Comparison of ENCODE assay signal across 9 cellular contexts in genomic region chr4:1854752-1855151, GRCh38. TPM values are rescaled to one million over a fixed set of nuclear protein-coding genes. Genes with fewer than 3 reads are reported as not detected.
A peak's percentile ranks its signal among the peaks of the same experiment; 100 is the strongest.
DNase-seq lines count a peak whose midpoint lies in the region; ATAC-seq and TF ChIP-seq lines count a peak whose summit lies in the region.
"Had no signal": no experiment of that assay in that cellular context is flagged by ENCODE, and none has a peak within 500 bp of the region (broad histone marks: within the 10 kb centered on the region; RNA-seq: fewer than 3 reads in every experiment).

No MANE protein-coding gene starts in this region.

- H3K4me3 Mint-ChIP-seq in GM23338 = peak overlapping the region; percentile 74
- peak overlapping the region; percentile 75 to 85 (median 84) for H3K4me3 Mint-ChIP-seq in T-cell

- no peak for TF ChIP-seq CTCF in GM23338 (conservative IDR thresholded peaks at IDR 0.05; ENCODE audit: low read depth in 2 of 2)
- TF ChIP-seq CTCF in fibroblast of the aortic adventitia (IDR thresholded peaks at IDR 0.05; ENCODE audit: insufficient read depth, low read length) = no peak

- H3K9me3 Mint-ChIP-seq in GM23338 (no peaks in the 10 kb centered on the region; the same call in 1 of the 3 replicates), T-cell (no peaks in the 10 kb centered on the region)

- peak overlapping the region; percentile 93 for H3K4me3 ChIP-seq in GM23338
- H3K4me3 ChIP-seq in fibroblast of the aortic adventitia (ENCODE audit: low read depth, low read length) = peak overlapping the region; percentile 92
- peak overlapping the region; percentile 87 for H3K4me3 ChIP-seq in skeletal muscle satellite cell (ENCODE audit: low read length)

- POLR2A ChIA-PET in T-cell (lab: Charles Lee) = no interaction called here

- H3K9me3 ChIP-seq in skeletal muscle satellite cell (replicated peaks; ENCODE audit: low read length) = no peaks in the 10 kb centered on the region

- ATAC-seq in GM23338 (no peak), T-cell (replicated peaks in 1 of 4) (no peak), GM18502 (IDR thresholded peaks at IDR 0.05; ENCODE audit: poor library complexity, unreplicated experiment) (no peak)

- H3K27ac Mint-ChIP-seq in GM23338 (no peak overlapping the region), T-cell (no peak overlapping the region)

- peak overlapping the region; percentile 95 for H3K9ac ChIP-seq in skeletal muscle satellite cell (ENCODE audit: low read depth, low read length)

- H3K4me2 ChIP-seq in GM23338 (peak overlapping the region; percentile 93), skeletal muscle satellite cell (ENCODE audit: low read length) (peak overlapping the region; percentile 100)

- peaks cover 22% of the 10 kb centered on the region for H3K4me1 Mint-ChIP-seq in GM23338
- H3K4me1 Mint-ChIP-seq in T-cell = peaks cover 38 to 51% (median 44%) of the 10 kb centered on the region in 3 donors

- CTCF ChIA-PET in T-cell (lab: Charles Lee) = no interaction called here

- H3K27me3 ChIP-seq in GM23338 (ENCODE audit: insufficient read depth) (peaks cover 43% of the 10 kb centered on the region), skeletal muscle satellite cell (ENCODE audit: control insufficient read depth, insufficient read depth, low read length) (no peaks in the 10 kb centered on the region)

- peaks cover 40% of the 10 kb centered on the region for H3K79me2 ChIP-seq in GM23338 (replicated peaks; ENCODE audit: insufficient read depth)

- DNase-seq in GM23338 (ENCODE audit: low spot score) = no peak
- DNase-seq in T-cell = no peak
- no peak for DNase-seq in fibroblast of the aortic adventitia (ENCODE audit: low read depth)
- DNase-seq in kidney tubule cell (ENCODE audit: low spot score) = no peak
- DNase-seq in H4 (ENCODE audit: low spot score) = no peak
- no peak for DNase-seq in NCI-H1105 (lab: John Stamatoyannopoulos, UW)
- DNase-seq: cortex of kidney had no signal

- peaks cover 8% of the 10 kb centered on the region; the same call in 1 of the 2 replicates for H3F3A ChIP-seq in GM23338 (replicated peaks; ENCODE audit: low read depth)

- no peak overlapping the region for H3K27ac ChIP-seq in GM23338 (ENCODE audit: low read depth)

- peaks cover 7% of the 10 kb centered on the region; the same call in 1 of the 2 replicates for H3K4me1 ChIP-seq in GM23338 (ENCODE audit: insufficient read depth)
- H3K4me1 ChIP-seq in skeletal muscle satellite cell (ENCODE audit: control insufficient read depth, insufficient read depth, low read length) = peaks cover 25% of the 10 kb centered on the region

- peaks cover 47% of the 10 kb centered on the region for H4K20me1 ChIP-seq in GM23338 (replicated peaks; ENCODE audit: insufficient read depth)

- H2AFZ ChIP-seq in GM23338 = no peak overlapping the region

- H3K36me3 Mint-ChIP-seq in GM23338 (ENCODE audit: low read depth) (peaks cover 5% of the 10 kb centered on the region; the same call in 2 of the 3 replicates), T-cell (no peaks in the 10 kb centered on the region)

- H3K27me3 Mint-ChIP-seq in GM23338 (ENCODE audit: insufficient read depth, low read depth, poor library complexity) (peaks cover 45% of the 10 kb centered on the region), T-cell (no peaks in the 10 kb centered on the region)

- H3K36me3 ChIP-seq in GM23338 (ENCODE audit: insufficient read depth) = no peaks in the 10 kb centered on the region
- peaks cover 7% of the 10 kb centered on the region for H3K36me3 ChIP-seq in skeletal muscle satellite cell (ENCODE audit: insufficient read depth, low read length)

- H3K9me2 ChIP-seq in GM23338 (ENCODE audit: insufficient read depth) = no peaks in the 10 kb centered on the region

TF ChIP-seq in GM23338, 12 proteins besides CTCF, POLR2A, EP300 and RAD21 (continues in another document):
- TF ChIP-seq REST (IDR thresholded peaks at IDR 0.05; ENCODE audit: unreplicated experiment) (no peak), JUNB (IDR thresholded peaks at IDR 0.05; ENCODE audit: unreplicated experiment) (no peak), POLR2AphosphoS5 (IDR thresholded peaks at IDR 0.05; ENCODE audit: low read depth) (no peak)

RNA-seq across cellular contexts. Expression of gene LETM1, which starts 1.2 kb away (rescaled TPM):
- 64.9 and 68.9 TPM in 2 replicates for total RNA-seq in GM23338 (2014; rRNA removed; shearing (Covaris generic))
- polyA plus RNA-seq in GM23338 (2016; fragmentation: Nextera tagmentation; extraction: Ambion mirVana) = 23.3 and 24.5 TPM in 2 replicates
- total RNA-seq in T-cell = 10 to 100 TPM; 35.4 to 60.3 (median 53.5) TPM
- total RNA-seq in fibroblast of the aortic adventitia (ENCODE audit: low replicate concordance) = 51.1 and 51.7 TPM in 2 replicates
- 76.2 and 103 TPM in 2 replicates for total RNA-seq in skeletal muscle satellite cell (2012; rRNA removed)
- total RNA-seq in H4 (2014; rRNA removed; shearing (Covaris generic)) = 37.7 and 42.6 TPM in 2 replicates

RNA-seq across cellular contexts. Expression of gene NSD2, which starts 16.4 kb away (rescaled TPM):
- 69.6 and 84.4 TPM in 2 replicates for total RNA-seq in GM23338 (2014; rRNA removed; shearing (Covaris generic))
- polyA plus RNA-seq in GM23338 (2016; fragmentation: Nextera tagmentation; extraction: Ambion mirVana) = 33.5 and 35.7 TPM in 2 replicates
- total RNA-seq in T-cell (10 to 100 TPM; 40.8 to 55.3 (median 48.3) TPM), fibroblast of the aortic adventitia (ENCODE audit: low replicate concordance) (50.3 and 84.7 TPM in 2 replicates)
- total RNA-seq in skeletal muscle satellite cell (2012; rRNA removed) = 40.8 and 50.7 TPM in 2 replicates
- 48.0 and 53.5 TPM in 2 replicates for total RNA-seq in H4 (2014; rRNA removed; shearing (Covaris generic))
